In the genomic region with DNA sequence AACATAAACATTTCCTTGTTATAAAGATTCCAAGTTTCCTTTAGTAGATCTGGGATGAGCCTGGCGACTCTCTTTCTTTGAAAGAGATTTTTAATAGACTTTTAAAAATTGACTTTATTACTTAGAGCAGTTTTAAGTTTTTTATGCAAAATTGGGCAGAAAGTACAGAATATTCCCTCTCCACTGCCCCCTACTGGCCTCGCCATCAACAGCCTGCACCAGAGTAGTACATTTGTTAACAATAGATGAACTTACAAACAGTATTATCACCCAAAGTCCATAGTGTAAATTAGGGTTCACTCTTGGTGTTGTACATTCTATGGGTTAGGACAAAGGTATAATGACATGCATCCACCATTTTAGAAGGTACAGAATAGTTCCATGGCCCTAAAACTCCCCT, we compare ENCODE assay signal across 10 cellular contexts. TPM values are rescaled to one million over a fixed set of nuclear protein-coding genes. Genes with fewer than 3 reads are reported as not detected.
DNase-seq lines count a peak whose midpoint lies in the region; ATAC-seq and TF ChIP-seq lines count a peak whose summit lies in the region.
"Had no signal": no experiment of that assay in that cellular context is flagged by ENCODE, and none has a peak within 500 bp of the region (broad histone marks: within the 10 kb centered on the region; RNA-seq: fewer than 3 reads in every experiment).

No MANE protein-coding gene starts in this region.

- no peaks in the 10 kb centered on the region for H3K27me3 ChIP-seq in ascending aorta
- H3K27me3 ChIP-seq: SJCRH30 had no signal

- H3K4me3 ChIP-seq in HFF-Myc (replicated peaks; ENCODE audit: low read depth, low read length) (no peak overlapping the region), ascending aorta (no peak overlapping the region)
- H3K4me3 ChIP-seq: SJCRH30 had no signal

- no peak for ATAC-seq in HG03175 (IDR thresholded peaks at IDR 0.05; ENCODE audit: unreplicated experiment)

- no peak overlapping the region for H3K4me3 Mint-ChIP-seq in CD14-positive monocyte
- no peak overlapping the region for H3K4me3 Mint-ChIP-seq in nephron progenitor cell
- H3K4me3 Mint-ChIP-seq: activated naive CD8-positive, alpha-beta T cell treated with anti-CD3 and anti-CD28 coated beads, Interleukin-2, amount 10 ng/mL, durations not matched to agents 7 days and 5 days had no signal

- H3K27ac ChIP-seq in ascending aorta, result no peak overlapping the region
- H3K27ac ChIP-seq: SJCRH30 had no signal

- no peaks in the 10 kb centered on the region for H3K9me3 ChIP-seq in ascending aorta
- H3K9me3 ChIP-seq: SJCRH30 had no signal

- no peaks in the 10 kb centered on the region for H3K36me3 ChIP-seq in ascending aorta
- H3K36me3 ChIP-seq: SJCRH30 had no signal

- H3K36me3 Mint-ChIP-seq in CD14-positive monocyte (no peaks in the 10 kb centered on the region), nephron progenitor cell (ENCODE audit: low read depth) (no peaks in the 10 kb centered on the region)
- H3K36me3 Mint-ChIP-seq: activated naive CD8-positive, alpha-beta T cell treated with anti-CD3 and anti-CD28 coated beads, Interleukin-2, amount 10 ng/mL, durations not matched to agents 7 days and 5 days had no signal

- H3K4me1 ChIP-seq in ascending aorta, result no peaks in the 10 kb centered on the region
- H3K4me1 ChIP-seq: SJCRH30 had no signal

- intact Hi-C loops in CD14-positive monocyte (cut with micrococcal nuclease) (loop anchor here in 1 of 2 donors (10.0 kb wide), 1 partner anchor 119 kb away; no protein-coding TSS in a partner anchor), ascending aorta (cut with DNase I) (no loop called here)

- H3K27me3 Mint-ChIP-seq in CD14-positive monocyte (ENCODE audit: low read depth in 3 of 3) (peaks cover 8 to 12% (median 8%) of the 10 kb centered on the region in 3 donors), nephron progenitor cell (ENCODE audit: low read depth, poor library complexity) (peaks cover 15% of the 10 kb centered on the region)

- DNase-seq in CD14-positive monocyte (ENCODE audit: low spot score) (no peak), HFF-Myc (ENCODE audit: extremely low read depth, low read depth) (no peak), ascending aorta (ENCODE audit: low spot score in 2 of 2) (no peak), nephron progenitor cell (peak; percentile 15), ureter (ENCODE audit: low spot score) (no peak), OCI-M2 (lab: John Stamatoyannopoulos, UW; ENCODE audit: unreplicated experiment) (no peak), cerebellar cortex (ENCODE audit: low spot score) (no peak)
- DNase-seq: activated naive CD8-positive, alpha-beta T cell treated with anti-CD3 and anti-CD28 coated beads, Interleukin-2, amount 10 ng/mL, durations not matched to agents 7 days and 5 days had no signal

- no peaks in the 10 kb centered on the region for H3K4me1 Mint-ChIP-seq in CD14-positive monocyte
- peaks cover 6% of the 10 kb centered on the region for H3K4me1 Mint-ChIP-seq in nephron progenitor cell
- H3K4me1 Mint-ChIP-seq: activated naive CD8-positive, alpha-beta T cell treated with anti-CD3 and anti-CD28 coated beads, Interleukin-2, amount 10 ng/mL, durations not matched to agents 7 days and 5 days had no signal

- peaks cover 0 to 5% (median 0%) of the 10 kb centered on the region in 7 donors for H3K9me3 Mint-ChIP-seq in CD14-positive monocyte
- no peaks in the 10 kb centered on the region for H3K9me3 Mint-ChIP-seq in nephron progenitor cell

- no peak overlapping the region for H3K27ac Mint-ChIP-seq in CD14-positive monocyte
- H3K27ac Mint-ChIP-seq in nephron progenitor cell, result no peak overlapping the region
- H3K27ac Mint-ChIP-seq: activated naive CD8-positive, alpha-beta T cell treated with anti-CD3 and anti-CD28 coated beads, Interleukin-2, amount 10 ng/mL, durations not matched to agents 7 days and 5 days had no signal

- TF ChIP-seq CTCF in CD14-positive monocyte (IDR thresholded peaks at IDR 0.05) (peak; percentile 70), HFF-Myc (IDR thresholded peaks at IDR 0.05; ENCODE audit: low read depth, low read length, missing control alignments) (peak; percentile 48), ascending aorta (IDR thresholded peaks at IDR 0.05) (peak in 2 of 3 experiments; percentile 16 to 24), nephron progenitor cell (IDR thresholded peaks at IDR 0.05) (peak; percentile 44)

RNA-seq across cellular contexts. Expression of gene MAP3K19, which starts 3.9 kb away (rescaled TPM):
- polyA plus RNA-seq in CD14-positive monocyte, result not detected
- total RNA-seq in ascending aorta (not detected), ureter (not detected)
- total RNA-seq: activated naive CD8-positive, alpha-beta T cell treated with anti-CD3 and anti-CD28 coated beads, Interleukin-2, amount 10 ng/mL, durations not matched to agents 7 days and 5 days; SJCRH30 had no signal

RNA-seq across cellular contexts. Expression of gene RAB3GAP1, which starts 8.7 kb away (rescaled TPM):
- 10 to 100 TPM in 1 of 2 donors, 1 to 10 TPM in 1; 8.0 to 11.3 TPM for polyA plus RNA-seq in CD14-positive monocyte
- total RNA-seq in ascending aorta (14.8 TPM), ureter (61.6 TPM)

Comparison
In these comparisons a context has a peak if more than half of its experiments do, and no peak if none do; other contexts are left out.
1. CTCF ChIP-seq: peak in every context shown above with its lines; median percentile 70 in CD14-positive monocyte; 48 in HFF-Myc; 44 in nephron progenitor cell; 20 in ascending aorta.